Comparison of ENCODE assay signal across 1 cellular context in the genomic region with DNA sequence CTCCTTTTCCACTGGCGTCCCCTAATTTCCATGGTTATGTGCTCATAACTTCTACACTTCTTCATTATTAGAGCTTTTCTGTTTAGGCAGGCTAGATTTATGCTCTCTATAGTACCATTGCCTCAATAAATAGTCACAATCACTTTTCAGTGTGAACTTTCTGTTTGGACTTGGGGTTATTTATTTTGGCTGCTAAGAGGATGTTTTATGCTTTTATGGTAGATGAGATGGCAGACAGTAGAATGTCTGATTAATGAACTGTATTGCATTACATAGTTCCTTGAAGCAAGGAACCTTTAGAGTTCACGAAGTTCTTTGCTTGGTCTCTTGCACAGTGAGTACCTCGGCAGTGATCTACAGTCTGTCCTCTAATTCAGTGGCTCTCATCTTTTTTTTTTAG.
TF ChIP-seq lines count a peak whose summit lies in the region.

No MANE protein-coding gene starts in this region.

TF ChIP-seq in K562, 482 proteins besides CTCF, POLR2A, EP300 and RAD21:
- TF ChIP-seq SAFB (IDR thresholded peaks at IDR 0.05; ENCODE audit: borderline replicate concordance, low read depth, low read length) (no peak), E2F1 (CRISPR knock-in tag; IDR thresholded peaks at IDR 0.05) (no peak), ZNF785 (CRISPR knock-in tag; IDR thresholded peaks at IDR 0.05) (no peak), GATAD2B (IDR thresholded peaks at IDR 0.05; ENCODE audit: borderline replicate concordance) (no peak), HNRNPUL1 (IDR thresholded peaks at IDR 0.05; ENCODE audit: low read length) (no peak), ASH1L (IDR thresholded peaks at IDR 0.05; ENCODE audit: borderline replicate concordance, low read depth, partially characterized antibody) (no peak)
- TF ChIP-seq, protein P1, sequence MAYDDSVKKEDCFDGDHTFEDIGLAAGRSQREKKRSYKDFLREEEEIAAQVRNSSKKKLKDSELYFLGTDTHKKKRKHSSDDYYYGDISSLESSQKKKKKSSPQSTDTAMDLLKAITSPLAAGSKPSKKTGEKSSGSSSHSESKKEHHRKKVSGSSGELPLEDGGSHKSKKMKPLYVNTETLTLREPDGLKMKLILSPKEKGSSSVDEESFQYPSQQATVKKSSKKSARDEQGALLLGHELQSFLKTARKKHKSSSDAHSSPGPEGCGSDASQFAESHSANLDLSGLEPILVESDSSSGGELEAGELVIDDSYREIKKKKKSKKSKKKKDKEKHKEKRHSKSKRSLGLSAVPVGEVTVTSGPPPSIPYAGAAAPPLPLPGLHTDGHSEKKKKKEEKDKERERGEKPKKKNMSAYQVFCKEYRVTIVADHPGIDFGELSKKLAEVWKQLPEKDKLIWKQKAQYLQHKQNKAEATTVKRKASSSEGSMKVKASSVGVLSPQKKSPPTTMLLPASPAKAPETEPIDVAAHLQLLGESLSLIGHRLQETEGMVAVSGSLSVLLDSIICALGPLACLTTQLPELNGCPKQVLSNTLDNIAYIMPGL (CRISPR knock-in tag; IDR thresholded peaks at IDR 0.05) = no peak
- TF ChIP-seq, protein P2, sequence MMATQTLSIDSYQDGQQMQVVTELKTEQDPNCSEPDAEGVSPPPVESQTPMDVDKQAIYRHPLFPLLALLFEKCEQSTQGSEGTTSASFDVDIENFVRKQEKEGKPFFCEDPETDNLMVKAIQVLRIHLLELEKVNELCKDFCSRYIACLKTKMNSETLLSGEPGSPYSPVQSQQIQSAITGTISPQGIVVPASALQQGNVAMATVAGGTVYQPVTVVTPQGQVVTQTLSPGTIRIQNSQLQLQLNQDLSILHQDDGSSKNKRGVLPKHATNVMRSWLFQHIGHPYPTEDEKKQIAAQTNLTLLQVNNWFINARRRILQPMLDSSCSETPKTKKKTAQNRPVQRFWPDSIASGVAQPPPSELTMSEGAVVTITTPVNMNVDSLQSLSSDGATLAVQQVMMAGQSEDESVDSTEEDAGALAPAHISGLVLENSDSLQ (IDR thresholded peaks at IDR 0.05) = no peak
- TF ChIP-seq, protein P3, sequence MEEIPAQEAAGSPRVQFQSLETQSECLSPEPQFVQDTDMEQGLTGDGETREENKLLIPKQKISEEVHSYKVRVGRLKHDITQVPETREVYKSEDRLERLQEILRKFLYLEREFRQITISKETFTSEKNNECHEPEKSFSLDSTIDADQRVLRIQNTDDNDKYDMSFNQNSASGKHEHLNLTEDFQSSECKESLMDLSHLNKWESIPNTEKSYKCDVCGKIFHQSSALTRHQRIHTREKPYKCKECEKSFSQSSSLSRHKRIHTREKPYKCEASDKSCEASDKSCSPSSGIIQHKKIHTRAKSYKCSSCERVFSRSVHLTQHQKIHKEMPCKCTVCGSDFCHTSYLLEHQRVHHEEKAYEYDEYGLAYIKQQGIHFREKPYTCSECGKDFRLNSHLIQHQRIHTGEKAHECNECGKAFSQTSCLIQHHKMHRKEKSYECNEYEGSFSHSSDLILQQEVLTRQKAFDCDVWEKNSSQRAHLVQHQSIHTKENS (CRISPR knock-in tag; IDR thresholded peaks at IDR 0.05) = no peak
TF ChIP-seq in K562: peak in this region for 0.
